ENCODE assay signal across 21 cellular contexts in the genomic region with DNA sequence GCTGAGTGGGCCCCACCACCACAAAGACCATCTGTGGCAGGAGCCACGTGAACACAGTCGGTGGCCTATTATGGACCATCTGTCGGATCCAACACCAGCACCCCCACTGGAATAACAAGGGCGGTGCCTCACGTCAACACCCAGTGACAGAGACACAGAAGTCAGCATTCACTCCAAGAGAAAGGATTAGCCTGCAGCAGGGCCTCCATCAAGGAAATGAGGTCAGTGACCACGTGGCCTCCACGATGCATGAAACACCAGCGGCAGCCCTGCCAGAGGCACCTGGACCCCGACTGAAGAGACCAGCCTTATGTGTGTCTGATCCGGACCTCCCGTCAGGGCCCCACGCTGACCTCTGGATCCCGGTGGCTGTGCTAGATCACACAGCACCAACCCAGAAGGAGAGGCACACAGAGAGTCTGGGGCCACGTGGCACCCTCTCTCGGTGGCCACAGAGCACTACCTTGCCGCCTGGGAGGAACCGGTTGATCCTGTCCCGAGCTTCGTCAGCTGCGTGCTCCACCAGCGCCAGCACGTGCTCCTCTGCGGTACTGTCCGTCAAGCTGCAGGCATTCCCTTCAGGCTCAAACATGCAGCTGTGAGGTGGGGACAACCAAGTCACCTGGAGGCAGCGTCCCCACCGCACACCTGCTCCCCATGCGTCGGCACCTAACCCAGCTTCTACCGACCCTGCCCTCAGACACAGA. TPM values are rescaled to one million over a fixed set of nuclear protein-coding genes. Genes with fewer than 3 reads are reported as not detected.
DNase-seq lines count a peak whose midpoint lies in the region; ATAC-seq, FAIRE-seq and TF ChIP-seq lines count a peak whose summit lies in the region.
"Had no signal": no experiment of that assay in that cellular context is flagged by ENCODE, and none has a peak within 500 bp of the region (broad histone marks: within the 10 kb centered on the region; RNA-seq: fewer than 3 reads in every experiment).

No MANE protein-coding gene starts in this region.

- CTCF ChIA-PET in CD4-positive, alpha-beta T cell (lab: Charles Lee): no interaction called here
- CTCF ChIA-PET in RWPE1 (lab: Yijun Ruan, JAX): no interaction called here
- CTCF ChIA-PET in H1 (lab: Charles Lee; ENCODE audit: partially characterized antibody): interaction anchor here (1.2 kb wide), 1 partner anchor 19 kb away, joined by 4 read pairs; no protein-coding TSS in a partner anchor

- TF ChIP-seq CTCF in CD4-positive, alpha-beta T cell (IDR thresholded peaks at IDR 0.05): no peak
- TF ChIP-seq CTCF in RWPE1 (conservative IDR thresholded peaks at IDR 0.05; ENCODE audit: low read depth) (no peak), H1 (IDR thresholded peaks at IDR 0.05; ENCODE audit: control extremely low read depth in 1 of 3, insufficient read depth in 1 of 3, low read depth in 1 of 3, low read length in 3 of 3) (no peak)

- intact Hi-C loops in CD4-positive, alpha-beta T cell (cut with DNase I, micrococcal nuclease): no loop called here
- intact Hi-C loops in posterior vena cava (cut with DNase I): loop anchor here in 1 of 2 donors (5.0 kb wide), 1 partner anchor 546 kb away; no protein-coding TSS in a partner anchor

- peaks cover 24 to 40% of the 10 kb centered on the region in 2 experiments for H4K20me1 ChIP-seq in H1 (replicated peaks in 1 of 2; ENCODE audit: control insufficient read depth in 1 of 2, insufficient read depth in 2 of 2, low read length in 2 of 2)

- H3K27me3 Mint-ChIP-seq in CD4-positive, alpha-beta T cell: no peaks in the 10 kb centered on the region
- H3K27me3 Mint-ChIP-seq: stimulated activated memory B cell treated with anti-CD40 and anti-IgM and Interleukin-4, amounts not matched to agents 10 μg/mL and 1 μg/mL and 100 μg/mL, for 72 hours had no signal

- H2AFZ ChIP-seq in H1 (ENCODE audit: low read length): no peak overlapping the region

- no peak overlapping the region for H3K56ac ChIP-seq in H1 (replicated peaks; ENCODE audit: insufficient read length, low read depth, low read length)

- H3K9me3 ChIP-seq in CD4-positive, alpha-beta T cell (ENCODE audit: control insufficient read depth, low read length): no peaks in the 10 kb centered on the region
- H3K9me3 ChIP-seq in H1 (ENCODE audit: insufficient read depth in 2 of 2, low read depth in 1 of 2, low read length in 1 of 2): no peaks in the 10 kb centered on the region; a peak in 1 of 4 replicates
- H3K9me3 ChIP-seq: vagina had no signal

- no peak for TF ChIP-seq RAD21 in H1 (IDR thresholded peaks at IDR 0.05 in 1 of 2, conservative IDR thresholded peaks at IDR 0.05 in 1 of 2; ENCODE audit: low read depth in 2 of 2, low read length in 2 of 2)

- TF ChIP-seq EP300 in H1 (IDR thresholded peaks at IDR 0.05; ENCODE audit: borderline replicate concordance in 1 of 2, low read depth in 2 of 2, low read length in 2 of 2): no peak

- no peak overlapping the region for H2BK5ac ChIP-seq in H1 (ENCODE audit: low read depth, low read length)

- H3K4me3 Mint-ChIP-seq in CD4-positive, alpha-beta T cell: no peak overlapping the region

- H2BK15ac ChIP-seq in H1 (ENCODE audit: low read length): no peak overlapping the region

- H3K4me2 ChIP-seq in H1 (ENCODE audit: insufficient read depth in 1 of 2, low read depth in 2 of 2, low read length in 2 of 2): no peak overlapping the region

- no peak for FAIRE-seq in H1 (lab: Jason Lieb, UNC)
- FAIRE-seq: endothelial cell of umbilical vein, small intestine had no signal

- H4K91ac ChIP-seq in H1 (replicated peaks; ENCODE audit: insufficient read length, low read length): no peak overlapping the region

- no peak for TF ChIP-seq POLR2A in H1 (IDR thresholded peaks at IDR 0.05; ENCODE audit: control extremely low read depth in 1 of 2, low read depth in 2 of 2, low read length in 2 of 2)

- H4K8ac ChIP-seq in H1 (ENCODE audit: extremely low read depth, insufficient read depth, low read length): no peak overlapping the region

- no peaks in the 10 kb centered on the region for H3K4me1 ChIP-seq in H1 (replicated peaks in 1 of 4; ENCODE audit: control insufficient read depth in 3 of 4, insufficient read depth in 4 of 4, low read length in 3 of 4)
- H3K4me1 ChIP-seq: vagina had no signal

- no peak overlapping the region for H4K5ac ChIP-seq in H1 (ENCODE audit: insufficient read length, low read depth, low read length)

- peaks cover 5% of the 10 kb centered on the region; the same call in 1 of the 2 replicates for H3K23me2 ChIP-seq in H1 (ENCODE audit: low read depth, low read length)

- H3K27ac Mint-ChIP-seq in CD4-positive, alpha-beta T cell: peak overlapping the region; percentile 77

- peaks cover 24% of the 10 kb centered on the region for H3K79me1 ChIP-seq in H1 (ENCODE audit: low read depth, low read length)

- no peak overlapping the region for H2BK120ac ChIP-seq in H1 (replicated peaks; ENCODE audit: low read depth, low read length)

- POLR2A ChIA-PET in CD4-positive, alpha-beta T cell (lab: Charles Lee): interaction anchor here (1.0 kb wide), 1 partner anchor 9 kb away, joined by 3 read pairs; a partner anchor contains a TSS
- POLR2A ChIA-PET in RWPE1 (lab: Yijun Ruan, JAX; ENCODE audit: low non-redundant PET): no interaction called here
- POLR2A ChIA-PET in H1 (lab: Charles Lee; ENCODE audit: partially characterized antibody): interaction anchor here (1.1 to 1.5 kb wide), 3 partner anchors 9 to 37 kb away, joined by 3 to 4 read pairs (median 4); a partner anchor contains a TSS

- H3K23ac ChIP-seq in H1 (ENCODE audit: insufficient read length): no peak overlapping the region

- peaks cover 34% of the 10 kb centered on the region for H3K4me1 Mint-ChIP-seq in CD4-positive, alpha-beta T cell (ENCODE audit: low read depth)

- peaks cover 3% of the 10 kb centered on the region for H3K9me3 Mint-ChIP-seq in CD4-positive, alpha-beta T cell

- no peak overlapping the region for H3K14ac ChIP-seq in H1 (ENCODE audit: insufficient read length)

- peaks cover 80% of the 10 kb centered on the region for H3K36me3 Mint-ChIP-seq in CD4-positive, alpha-beta T cell (ENCODE audit: low read depth)

- H2BK12ac ChIP-seq in H1 (ENCODE audit: low read depth, low read length): no peak overlapping the region

- H3K27me3 ChIP-seq in CD4-positive, alpha-beta T cell (ENCODE audit: control insufficient read depth, insufficient read depth, low read length): no peaks in the 10 kb centered on the region
- no peaks in the 10 kb centered on the region; a peak in 1 of 7 replicates for H3K27me3 ChIP-seq in H1 (replicated peaks in 1 of 4; ENCODE audit: control insufficient read depth in 3 of 4, extremely low read depth in 1 of 4, insufficient read depth in 3 of 4, low read length in 3 of 4)
- H3K27me3 ChIP-seq: vagina had no signal

- H3K4me3 ChIP-seq in H1 (ENCODE audit: extremely low read depth in 1 of 4, insufficient read depth in 2 of 4, low read depth in 3 of 4, low read length in 4 of 4): no peak overlapping the region
- H3K4me3 ChIP-seq: vagina had no signal

- 93% methylated on average over 29 of the region's 29 CpGs; no CpG with 5 or more reads in 1 of the 2 experiments for WGBS in H1 (ENCODE audit: extremely low coverage in 1 of 2, insufficient coverage in 1 of 2, insufficient read length in 1 of 2, insufficient replicate concordance in 2 of 2, low coverage in 1 of 2, low lambda C conversion rate in 2 of 2, missing lambda C conversion rate in 1 of 2), 2 experiments

- no peak for ATAC-seq in CD4-positive, alpha-beta T cell (ENCODE audit: poor library complexity)
- ATAC-seq: stimulated activated memory B cell treated with anti-CD40 and anti-IgM and Interleukin-4, amounts not matched to agents 10 μg/mL and 1 μg/mL and 100 μg/mL, for 72 hours had no signal

- H3K9ac ChIP-seq in H1 (replicated peaks in 1 of 4; ENCODE audit: extremely low read depth in 1 of 4, low read depth in 3 of 4, low read length in 3 of 4): no peak overlapping the region

- no peak overlapping the region for H2AK5ac ChIP-seq in H1 (ENCODE audit: low read depth, low read length)

- H3K18ac ChIP-seq in H1 (ENCODE audit: extremely low read depth, low read length): no peak overlapping the region

- no peak overlapping the region for H3K27ac ChIP-seq in CD4-positive, alpha-beta T cell (ENCODE audit: low read depth, low read length)
- H3K27ac ChIP-seq in RWPE1: peak overlapping the region; percentile 56; the same call in 1 of the 2 replicates
- no peak overlapping the region for H3K27ac ChIP-seq in H1 (ENCODE audit: low read depth, low read length)
- H3K27ac ChIP-seq: vagina had no signal

- H3K79me2 ChIP-seq in H1 (ENCODE audit: control insufficient read depth in 1 of 2, insufficient read depth in 2 of 2, low read length in 2 of 2): peaks cover 0 to 50% of the 10 kb centered on the region in 2 experiments; a peak in 3 of 4 replicates

- H2BK20ac ChIP-seq in H1 (ENCODE audit: low read length): no peak overlapping the region

- no peak for DNase-seq in CD4-positive, alpha-beta T cell
- DNase-seq in RWPE1 (ENCODE audit: low spot score) (no peak), H1 (ENCODE audit: low read depth in 1 of 2, low spot score in 2 of 2) (no peak), posterior vena cava (ENCODE audit: low spot score) (peak; percentile 70), glomerular visceral epithelial cell (ENCODE audit: extremely low spot score) (no peak), T-helper 2 cell (no peak)
- DNase-seq in activated effector memory CD4-positive, alpha-beta T cell treated with Interleukin-2 at 50 U/mL for 16 hours: no peak
- DNase-seq: activated CD4-positive, CD25-positive, alpha-beta regulatory T cell; activated naive CD4-positive, alpha-beta T cell treated with anti-CD3 and anti-CD28 coated beads, Interleukin-2, amount 10 ng/mL, durations not matched to agents 7 days and 5 days; activated T-cell treated with anti-CD3 and anti-CD28 coated beads, Interleukin-2, amount 50 U/mL, for 48 hours; dermis blood vessel endothelial cell; glutamatergic neuron; IMR-90; mammary epithelial cell; NCI-H1092 treated with DMSO at 0.1 percent for 48 hours; NCI-H2029; NCI-H226; small intestine had no signal

- peak overlapping the region; percentile 10 for H3K4ac ChIP-seq in H1 (replicated peaks; ENCODE audit: insufficient read length, low read depth, low read length)

- peaks cover 43 to 80% (median 76%) of the 10 kb centered on the region in 4 experiments for H3K36me3 ChIP-seq in H1 (ENCODE audit: control insufficient read depth in 2 of 4, insufficient read depth in 4 of 4, low read length in 3 of 4)

RNA-seq across cellular contexts. Expression of a gene that starts 9.0 kb away (rescaled TPM):
- total RNA-seq in CD4-positive, alpha-beta T cell: 100 to 1,000 TPM; 109 TPM
- 46.5 and 49.4 TPM in 2 replicates for total RNA-seq in H1 (2021; fragmentation: NEBNext Ultra II Directional; extraction: Animal tissue kit (Norgen Biotek cat#: 25700))
- 9.3 and 16.2 TPM in 2 replicates for polyA plus RNA-seq in H1 (2011; rRNA removed)
- 17.0 TPM for polyA plus RNA-seq in H1 (2011; cell fraction: cytosol; rRNA removed)
- polyA plus RNA-seq in H1 (2011; cell fraction: nucleus; rRNA removed): 50.5 TPM
- 36.8 to 40.3 TPM (median 39.2 TPM) in 4 replicates for polyA plus RNA-seq in H1 (2012, experiment 1 of 2)
- 14.0 TPM for polyA plus RNA-seq in H1 (2012, experiment 2 of 2)
- 29.3 TPM for polyA plus RNA-seq in H1 (2013, experiment 1 of 2)
- 26.5 TPM for polyA plus RNA-seq in H1 (2013, experiment 2 of 2)
- 22.4 and 30.0 TPM in 2 replicates for polyA minus RNA-seq in H1 (2011; rRNA and poly(A)+ RNA removed)
- polyA minus RNA-seq in H1 (2011; cell fraction: cytosol; rRNA and poly(A)+ RNA removed): 18.1 TPM
- polyA minus RNA-seq in H1 (2011; cell fraction: nucleus; rRNA and poly(A)+ RNA removed): 48.6 TPM
- total RNA-seq in posterior vena cava: 10 to 100 TPM; 28.6 to 36.0 TPM

RNA-seq across cellular contexts. Expression of a gene that starts 9.1 kb away (rescaled TPM):
- total RNA-seq in CD4-positive, alpha-beta T cell: under 1 TPM; 0.47 to 0.66 TPM
- total RNA-seq in H1 (2021; fragmentation: NEBNext Ultra II Directional; extraction: Animal tissue kit (Norgen Biotek cat#: 25700)): 34.5 and 39.2 TPM in 2 replicates
- polyA plus RNA-seq in H1 (2011; rRNA removed): 17.9 and 20.0 TPM in 2 replicates
- 28.8 TPM for polyA plus RNA-seq in H1 (2011; cell fraction: cytosol; rRNA removed)
- polyA plus RNA-seq in H1 (2011; cell fraction: nucleus; rRNA removed): 27.0 TPM
- polyA plus RNA-seq in H1 (2012, experiment 1 of 2): 26.9 to 37.9 TPM (median 33.7 TPM) in 4 replicates
- 13.1 TPM for polyA plus RNA-seq in H1 (2012, experiment 2 of 2)
- 33.0 TPM for polyA plus RNA-seq in H1 (2013, experiment 1 of 2)
- polyA plus RNA-seq in H1 (2013, experiment 2 of 2): 33.3 TPM
- 29.1 and 53.1 TPM in 2 replicates for polyA minus RNA-seq in H1 (2011; rRNA and poly(A)+ RNA removed)
- 20.4 TPM for polyA minus RNA-seq in H1 (2011; cell fraction: cytosol; rRNA and poly(A)+ RNA removed)
- polyA minus RNA-seq in H1 (2011; cell fraction: nucleus; rRNA and poly(A)+ RNA removed): 24.3 TPM
- 1 to 10 TPM in 1 of 2 donors, under 1 TPM in 1; 0.95 to 1.6 TPM for total RNA-seq in posterior vena cava

RNA-seq across cellular contexts. Expression of a gene that starts 32.8 kb away (rescaled TPM):
- 10 to 100 TPM; 13.3 to 18.3 TPM for total RNA-seq in CD4-positive, alpha-beta T cell
- 16.6 and 19.8 TPM in 2 replicates for total RNA-seq in H1 (2021; fragmentation: NEBNext Ultra II Directional; extraction: Animal tissue kit (Norgen Biotek cat#: 25700))
- 4.7 and 10.8 TPM in 2 replicates for polyA plus RNA-seq in H1 (2011; rRNA removed)
- polyA plus RNA-seq in H1 (2011; cell fraction: cytosol; rRNA removed): 4.3 TPM
- 78.4 TPM for polyA plus RNA-seq in H1 (2011; cell fraction: nucleus; rRNA removed)
- 27.8 to 38.5 TPM (median 36.1 TPM) in 4 replicates for polyA plus RNA-seq in H1 (2012, experiment 1 of 2)
- polyA plus RNA-seq in H1 (2012, experiment 2 of 2): 2.5 TPM
- 6.1 TPM for polyA plus RNA-seq in H1 (2013, experiment 1 of 2)
- 5.6 TPM for polyA plus RNA-seq in H1 (2013, experiment 2 of 2)
- 16.1 and 19.7 TPM in 2 replicates for polyA minus RNA-seq in H1 (2011; rRNA and poly(A)+ RNA removed)
- polyA minus RNA-seq in H1 (2011; cell fraction: cytosol; rRNA and poly(A)+ RNA removed): 14.1 TPM
- polyA minus RNA-seq in H1 (2011; cell fraction: nucleus; rRNA and poly(A)+ RNA removed): 35.3 TPM
- 10 to 100 TPM in 1 of 2 donors, 1 to 10 TPM in 1; 8.9 to 29.1 TPM for total RNA-seq in posterior vena cava

Comparison
In these comparisons a context has a peak if more than half of its experiments do, and no peak if none do; other contexts are left out.
1. RNA of a gene that starts 9.1 kb away (total RNA-seq): 34.5 to 39.2 TPM in H1; 0.95 to 1.6 TPM in posterior vena cava and 0.47 to 0.66 TPM in CD4-positive, alpha-beta T cell; every median in the first group is over 10 times any median in the second.